In genomic region chr12:48029811-48030650, GRCh38 we compare ENCODE assay signal across 13 cellular contexts. TPM values are rescaled to one million over a fixed set of nuclear protein-coding genes. Genes with fewer than 3 reads are reported as not detected.
DNase-seq lines count a peak whose midpoint lies in the region; ATAC-seq, FAIRE-seq and TF ChIP-seq lines count a peak whose summit lies in the region.
"Had no signal": no experiment of that assay in that cellular context is flagged by ENCODE, and none has a peak within 500 bp of the region (broad histone marks: within the 10 kb centered on the region; RNA-seq: fewer than 3 reads in every experiment).

No MANE protein-coding gene starts in this region.

- CTCF ChIA-PET in OCI-LY7 (lab: Charles Lee; ENCODE audit: unreplicated experiment) = no interaction called here

- H3K36me3 ChIP-seq in OCI-LY7 (ENCODE audit: insufficient read depth, low read length) = no peaks in the 10 kb centered on the region
- no peaks in the 10 kb centered on the region for H3K36me3 ChIP-seq in kidney (ENCODE audit: control insufficient read depth in 1 of 2, insufficient read depth in 2 of 2, low read length in 2 of 2)

- H3K4me3 ChIP-seq in OCI-LY7 (ENCODE audit: low read depth, low read length, poor library complexity, severe bottlenecking) (no peak overlapping the region), kidney (ENCODE audit: low read length in 2 of 2) (no peak overlapping the region)
- H3K4me3 ChIP-seq: GM23248 had no signal

- no TSS peak for BruUV-seq in OCI-LY7 (replicated peaks; lab: Mats Ljungman, UMichigan)

- H3K27ac ChIP-seq in OCI-LY7 (ENCODE audit: low read depth, low read length, poor library complexity, severe bottlenecking) (no peak overlapping the region), kidney (ENCODE audit: low read depth in 2 of 2, low read length in 2 of 2) (no peak overlapping the region)
- H3K27ac ChIP-seq: GM23248 had no signal

- no peak overlapping the region for H2AFZ ChIP-seq in OCI-LY7 (ENCODE audit: low read length)
- H2AFZ ChIP-seq: GM23248 had no signal

- FAIRE-seq in kidney (lab: Jason Lieb, UNC) = no peak
- FAIRE-seq: bronchial epithelial cell had no signal

- no peaks in the 10 kb centered on the region for H3K79me2 ChIP-seq in OCI-LY7 (ENCODE audit: insufficient read depth, low read depth, low read length)

- POLR2A ChIA-PET in OCI-LY7 (lab: Charles Lee) = no interaction called here

- H3K9me2 ChIP-seq in OCI-LY7 (ENCODE audit: insufficient read depth, low read length) = no peaks in the 10 kb centered on the region

- no peak overlapping the region for H3K4me2 ChIP-seq in OCI-LY7 (ENCODE audit: low read length)

- H3K9me3 ChIP-seq in OCI-LY7 (ENCODE audit: low read length) (no peaks in the 10 kb centered on the region), kidney (ENCODE audit: control insufficient read depth in 1 of 2, low read length in 2 of 2) (no peaks in the 10 kb centered on the region)

- no peaks in the 10 kb centered on the region for H3K4me1 ChIP-seq in OCI-LY7 (ENCODE audit: insufficient read depth, low read length, poor library complexity, severe bottlenecking)
- no peaks in the 10 kb centered on the region for H3K4me1 ChIP-seq in kidney (ENCODE audit: control insufficient read depth in 1 of 2, insufficient read depth in 1 of 2, low read depth in 1 of 2, low read length in 2 of 2)

- ATAC-seq in left lobe of liver = no peak
- ATAC-seq in HG02623 (IDR thresholded peaks at IDR 0.05; ENCODE audit: unreplicated experiment) = no peak

- intact Hi-C loops in OCI-LY7 (cut with micrococcal nuclease; ENCODE audit: unreplicated experiment) = no loop called here
- intact Hi-C loops in kidney (cut with DNase I) = no loop called here

- H3K9ac ChIP-seq in kidney (ENCODE audit: low read length in 2 of 2) = no peak overlapping the region
- H3K9ac ChIP-seq: GM23248 had no signal

- TF ChIP-seq CTCF in OCI-LY7 (conservative IDR thresholded peaks at IDR 0.05; ENCODE audit: low read length) = no peak
- no peak for TF ChIP-seq CTCF in kidney (IDR thresholded peaks at IDR 0.05; ENCODE audit: borderline replicate concordance, extremely low read depth, insufficient read depth)

- H4K20me1 ChIP-seq in OCI-LY7 (ENCODE audit: insufficient read depth, low read length) = no peaks in the 10 kb centered on the region

- peak; percentile 49 for DNase-seq in CMK (ENCODE audit: low read depth)
- DNase-seq in GDM1 (lab: John Stamatoyannopoulos, UW) = peak; percentile 14
- DNase-seq in OCI-LY7 (ENCODE audit: low spot score) = peak; percentile 11
- peak; percentile 78 for DNase-seq in islet precursor cell
- DNase-seq in kidney = no peak
- no peak for DNase-seq in left lobe of liver (ENCODE audit: low spot score)
- DNase-seq: activated CD4-positive, alpha-beta T cell treated with anti-CD3 and anti-CD28 coated beads, Interleukin-2, amount 10 ng/mL, durations not matched to agents 24 days and 14 days; activated gamma-delta T cell; GM23248; NCI-H2227 treated with DMSO at 0.1 percent for 48 hours; retina had no signal

RNA-seq across cellular contexts. Expression of gene COL2A1, which starts 25.8 kb away (rescaled TPM):
- total RNA-seq in OCI-LY7 (2014; rRNA removed; shearing (Covaris generic)) = 0.03 TPM in 1 of 2 replicates, not detected in the other
- total RNA-seq in OCI-LY7 (2022) (0.08 TPM in 1 of 2 replicates, not detected in the other), kidney (not detected), left lobe of liver (0.08 TPM)
- polyA plus RNA-seq in kidney (ENCODE audit: insufficient read depth, low read depth, low replicate concordance) = not detected
- total RNA-seq: GM23248 had no signal
- polyA plus RNA-seq: GM23248 had no signal

Comparison
In these comparisons a context has a peak if more than half of its experiments do, and no peak if none do; other contexts are left out.
1. DNase-seq: peak in CMK (single experiment), GDM1 (single experiment), OCI-LY7 (single experiment) and islet precursor cell (single experiment); none in kidney (single experiment) and left lobe of liver (single experiment).